Comparison of ENCODE assay signal across 1 cellular context in the genomic region with DNA sequence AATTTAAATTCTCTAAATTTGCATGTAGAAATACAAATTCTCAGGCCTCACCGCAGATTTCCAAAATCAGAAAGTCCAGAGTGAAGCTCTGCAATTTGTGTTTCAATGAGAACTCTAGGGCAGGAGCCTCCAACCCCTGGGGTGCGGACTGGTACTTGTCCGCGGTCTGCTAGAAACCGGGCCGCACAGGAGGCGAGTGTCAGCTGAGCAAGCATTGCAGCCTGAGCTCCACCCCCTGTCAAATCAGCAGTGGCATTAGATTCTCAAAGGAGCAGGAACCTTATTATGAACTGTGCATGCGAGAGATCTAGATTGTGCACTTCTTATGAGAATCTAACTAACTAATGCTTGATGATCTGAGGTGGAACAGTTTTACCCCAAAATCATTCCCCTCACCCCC.
TF ChIP-seq lines count a peak whose summit lies in the region.

No MANE protein-coding gene starts in this region.

TF ChIP-seq in WTC11, 78 proteins besides CTCF, POLR2A, EP300 and RAD21 (continued from another document):
- TF ChIP-seq, protein P1, sequence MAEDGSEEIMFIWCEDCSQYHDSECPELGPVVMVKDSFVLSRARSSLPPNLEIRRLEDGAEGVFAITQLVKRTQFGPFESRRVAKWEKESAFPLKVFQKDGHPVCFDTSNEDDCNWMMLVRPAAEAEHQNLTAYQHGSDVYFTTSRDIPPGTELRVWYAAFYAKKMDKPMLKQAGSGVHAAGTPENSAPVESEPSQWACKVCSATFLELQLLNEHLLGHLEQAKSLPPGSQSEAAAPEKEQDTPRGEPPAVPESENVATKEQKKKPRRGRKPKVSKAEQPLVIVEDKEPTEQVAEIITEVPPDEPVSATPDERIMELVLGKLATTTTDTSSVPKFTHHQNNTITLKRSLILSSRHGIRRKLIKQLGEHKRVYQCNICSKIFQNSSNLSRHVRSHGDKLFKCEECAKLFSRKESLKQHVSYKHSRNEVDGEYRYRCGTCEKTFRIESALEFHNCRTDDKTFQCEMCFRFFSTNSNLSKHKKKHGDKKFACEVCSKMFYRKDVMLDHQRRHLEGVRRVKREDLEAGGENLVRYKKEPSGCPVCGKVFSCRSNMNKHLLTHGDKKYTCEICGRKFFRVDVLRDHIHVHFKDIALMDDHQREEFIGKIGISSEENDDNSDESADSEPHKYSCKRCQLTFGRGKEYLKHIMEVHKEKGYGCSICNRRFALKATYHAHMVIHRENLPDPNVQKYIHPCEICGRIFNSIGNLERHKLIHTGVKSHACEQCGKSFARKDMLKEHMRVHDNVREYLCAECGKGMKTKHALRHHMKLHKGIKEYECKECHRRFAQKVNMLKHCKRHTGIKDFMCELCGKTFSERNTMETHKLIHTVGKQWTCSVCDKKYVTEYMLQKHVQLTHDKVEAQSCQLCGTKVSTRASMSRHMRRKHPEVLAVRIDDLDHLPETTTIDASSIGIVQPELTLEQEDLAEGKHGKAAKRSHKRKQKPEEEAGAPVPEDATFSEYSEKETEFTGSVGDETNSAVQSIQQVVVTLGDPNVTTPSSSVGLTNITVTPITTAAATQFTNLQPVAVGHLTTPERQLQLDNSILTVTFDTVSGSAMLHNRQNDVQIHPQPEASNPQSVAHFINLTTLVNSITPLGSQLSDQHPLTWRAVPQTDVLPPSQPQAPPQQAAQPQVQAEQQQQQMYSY (CRISPR knock-in tag; IDR thresholded peaks at IDR 0.05) = no peak
- TF ChIP-seq, protein P2, sequence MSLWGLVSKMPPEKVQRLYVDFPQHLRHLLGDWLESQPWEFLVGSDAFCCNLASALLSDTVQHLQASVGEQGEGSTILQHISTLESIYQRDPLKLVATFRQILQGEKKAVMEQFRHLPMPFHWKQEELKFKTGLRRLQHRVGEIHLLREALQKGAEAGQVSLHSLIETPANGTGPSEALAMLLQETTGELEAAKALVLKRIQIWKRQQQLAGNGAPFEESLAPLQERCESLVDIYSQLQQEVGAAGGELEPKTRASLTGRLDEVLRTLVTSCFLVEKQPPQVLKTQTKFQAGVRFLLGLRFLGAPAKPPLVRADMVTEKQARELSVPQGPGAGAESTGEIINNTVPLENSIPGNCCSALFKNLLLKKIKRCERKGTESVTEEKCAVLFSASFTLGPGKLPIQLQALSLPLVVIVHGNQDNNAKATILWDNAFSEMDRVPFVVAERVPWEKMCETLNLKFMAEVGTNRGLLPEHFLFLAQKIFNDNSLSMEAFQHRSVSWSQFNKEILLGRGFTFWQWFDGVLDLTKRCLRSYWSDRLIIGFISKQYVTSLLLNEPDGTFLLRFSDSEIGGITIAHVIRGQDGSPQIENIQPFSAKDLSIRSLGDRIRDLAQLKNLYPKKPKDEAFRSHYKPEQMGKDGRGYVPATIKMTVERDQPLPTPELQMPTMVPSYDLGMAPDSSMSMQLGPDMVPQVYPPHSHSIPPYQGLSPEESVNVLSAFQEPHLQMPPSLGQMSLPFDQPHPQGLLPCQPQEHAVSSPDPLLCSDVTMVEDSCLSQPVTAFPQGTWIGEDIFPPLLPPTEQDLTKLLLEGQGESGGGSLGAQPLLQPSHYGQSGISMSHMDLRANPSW (CRISPR knock-in tag; conservative IDR thresholded peaks at IDR 0.05; ENCODE audit: low read depth) = no peak
- TF ChIP-seq JAZF1 (CRISPR knock-in tag; IDR thresholded peaks at IDR 0.05) (no peak), ZNF423 (CRISPR knock-in tag; IDR thresholded peaks at IDR 0.05) (no peak), TEAD1 (CRISPR knock-in tag; IDR thresholded peaks at IDR 0.05) (no peak), RORB (CRISPR knock-in tag; IDR thresholded peaks at IDR 0.05) (no peak)
- TF ChIP-seq, protein P3, sequence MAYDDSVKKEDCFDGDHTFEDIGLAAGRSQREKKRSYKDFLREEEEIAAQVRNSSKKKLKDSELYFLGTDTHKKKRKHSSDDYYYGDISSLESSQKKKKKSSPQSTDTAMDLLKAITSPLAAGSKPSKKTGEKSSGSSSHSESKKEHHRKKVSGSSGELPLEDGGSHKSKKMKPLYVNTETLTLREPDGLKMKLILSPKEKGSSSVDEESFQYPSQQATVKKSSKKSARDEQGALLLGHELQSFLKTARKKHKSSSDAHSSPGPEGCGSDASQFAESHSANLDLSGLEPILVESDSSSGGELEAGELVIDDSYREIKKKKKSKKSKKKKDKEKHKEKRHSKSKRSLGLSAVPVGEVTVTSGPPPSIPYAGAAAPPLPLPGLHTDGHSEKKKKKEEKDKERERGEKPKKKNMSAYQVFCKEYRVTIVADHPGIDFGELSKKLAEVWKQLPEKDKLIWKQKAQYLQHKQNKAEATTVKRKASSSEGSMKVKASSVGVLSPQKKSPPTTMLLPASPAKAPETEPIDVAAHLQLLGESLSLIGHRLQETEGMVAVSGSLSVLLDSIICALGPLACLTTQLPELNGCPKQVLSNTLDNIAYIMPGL (CRISPR knock-in tag; IDR thresholded peaks at IDR 0.05) = no peak
- TF ChIP-seq, protein P4, sequence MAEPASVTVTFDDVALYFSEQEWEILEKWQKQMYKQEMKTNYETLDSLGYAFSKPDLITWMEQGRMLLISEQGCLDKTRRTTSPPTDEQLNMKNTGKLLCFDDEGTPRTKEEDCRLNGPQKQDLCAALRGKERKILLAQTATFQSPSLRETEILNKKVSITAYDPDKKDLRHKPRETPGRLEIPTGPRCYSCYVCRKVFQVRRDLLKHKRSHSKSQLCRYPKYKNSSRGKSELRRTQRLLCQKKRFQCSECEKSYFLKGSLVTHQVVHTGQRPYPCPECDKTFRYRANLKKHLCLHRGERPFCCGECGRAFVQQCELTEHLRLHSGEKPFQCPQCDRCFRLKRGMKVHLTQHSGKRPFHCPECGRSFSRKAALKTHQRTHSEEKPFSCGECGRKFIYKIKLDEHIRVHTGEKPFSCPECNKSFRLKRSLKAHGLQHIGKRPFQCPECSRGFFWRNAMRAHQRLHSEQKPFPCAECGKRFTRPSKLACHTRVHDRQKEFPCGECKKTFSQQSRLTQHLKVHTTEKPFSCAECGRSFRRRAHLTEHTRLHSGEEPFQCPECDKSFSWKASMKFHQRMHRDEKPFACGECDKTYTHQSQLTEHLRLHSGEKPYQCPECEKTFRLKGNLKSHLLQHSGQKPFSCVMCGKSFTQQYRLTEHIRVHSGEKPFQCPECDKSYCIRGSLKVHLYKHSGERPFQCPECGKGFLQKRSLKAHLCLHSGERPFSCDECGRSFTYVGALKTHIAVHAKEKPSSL (CRISPR knock-in tag; conservative IDR thresholded peaks at IDR 0.05) = no peak
- TF ChIP-seq, protein P5, sequence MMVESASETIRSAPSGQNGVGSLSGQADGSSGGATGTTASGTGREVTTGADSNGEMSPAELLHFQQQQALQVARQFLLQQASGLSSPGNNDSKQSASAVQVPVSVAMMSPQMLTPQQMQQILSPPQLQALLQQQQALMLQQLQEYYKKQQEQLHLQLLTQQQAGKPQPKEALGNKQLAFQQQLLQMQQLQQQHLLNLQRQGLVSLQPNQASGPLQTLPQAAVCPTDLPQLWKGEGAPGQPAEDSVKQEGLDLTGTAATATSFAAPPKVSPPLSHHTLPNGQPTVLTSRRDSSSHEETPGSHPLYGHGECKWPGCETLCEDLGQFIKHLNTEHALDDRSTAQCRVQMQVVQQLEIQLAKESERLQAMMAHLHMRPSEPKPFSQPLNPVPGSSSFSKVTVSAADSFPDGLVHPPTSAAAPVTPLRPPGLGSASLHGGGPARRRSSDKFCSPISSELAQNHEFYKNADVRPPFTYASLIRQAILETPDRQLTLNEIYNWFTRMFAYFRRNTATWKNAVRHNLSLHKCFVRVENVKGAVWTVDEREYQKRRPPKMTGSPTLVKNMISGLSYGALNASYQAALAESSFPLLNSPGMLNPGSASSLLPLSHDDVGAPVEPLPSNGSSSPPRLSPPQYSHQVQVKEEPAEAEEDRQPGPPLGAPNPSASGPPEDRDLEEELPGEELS (CRISPR knock-in tag; IDR thresholded peaks at IDR 0.05) = no peak
